Comparison of ENCODE assay signal across 13 cellular contexts in the genomic region with DNA sequence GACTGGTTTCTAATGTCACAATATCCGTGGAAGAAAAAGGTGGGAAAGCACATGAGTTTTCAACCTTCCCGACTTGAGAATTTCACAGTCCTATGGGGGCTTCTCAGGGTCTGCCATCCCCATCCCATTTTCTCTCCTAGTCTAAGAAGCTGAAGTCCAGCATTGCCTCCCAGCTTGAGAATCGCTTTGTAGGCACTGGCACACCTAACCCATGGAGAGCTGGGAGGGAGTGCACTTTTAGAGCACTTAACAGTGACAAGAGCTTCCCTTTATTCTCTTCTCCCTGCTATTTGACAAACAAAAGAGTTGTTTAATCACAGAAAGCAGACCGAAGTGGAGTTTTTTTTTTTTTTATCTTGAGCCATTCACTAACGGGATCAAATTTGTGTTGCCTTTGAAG.
"Had no signal": no experiment of that assay in that cellular context is flagged by ENCODE, and none has a peak within 500 bp of the region (broad histone marks: within the 10 kb centered on the region; RNA-seq: fewer than 3 reads in every experiment).

No MANE protein-coding gene starts in this region.

- H3K27ac ChIP-seq: cardiac muscle cell, gastrocnemius medialis, heart left ventricle, right lobe of liver had no signal

- H3K9me3 ChIP-seq: gastrocnemius medialis, right lobe of liver had no signal

- H3K4me1 ChIP-seq: gastrocnemius medialis, heart left ventricle, right lobe of liver had no signal

- DNase-seq: activated CD4-positive, alpha-beta memory T cell treated with anti-CD3 and anti-CD28 coated beads, Interleukin-2, amount 10 ng/mL, durations not matched to agents 7 days and 5 days; activated CD4-positive, alpha-beta T cell treated with anti-CD3 and anti-CD28 coated beads for 4 hours; activated effector memory CD4-positive, alpha-beta T cell treated with Interleukin-2 at 50 U/mL for 16 hours; activated T-cell treated with anti-CD3 and anti-CD28 coated beads, Interleukin-2, amount 50 U/mL, for 4 hours; gastrocnemius medialis; heart left ventricle; mammary epithelial cell; right lobe of liver; stimulated activated CD4-positive, alpha-beta T cell treated with anti-CD3 and anti-CD28 coated beads, Interleukin-4, amount 100 ng/mL, for 4 hours; stimulated activated CD8-positive, alpha-beta memory T cell treated with anti-CD3 and anti-CD28 coated beads, Interleukin-4, amount 100 ng/mL, for 48 hours; stimulated activated naive CD8-positive, alpha-beta T cell treated with anti-CD3 and anti-CD28 coated beads, Interleukin-15, Interleukin-2, amounts not matched to agents 100 U/mL and 50 U/mL, for 24 hours had no signal

- H3K4me3 ChIP-seq: cardiac muscle cell, gastrocnemius medialis, heart left ventricle, right lobe of liver, smooth muscle cell had no signal

- H3K27me3 ChIP-seq: cardiac muscle cell, right lobe of liver had no signal

- H3K36me3 ChIP-seq: cardiac muscle cell, gastrocnemius medialis, heart left ventricle, right lobe of liver had no signal
